In the genomic region with DNA sequence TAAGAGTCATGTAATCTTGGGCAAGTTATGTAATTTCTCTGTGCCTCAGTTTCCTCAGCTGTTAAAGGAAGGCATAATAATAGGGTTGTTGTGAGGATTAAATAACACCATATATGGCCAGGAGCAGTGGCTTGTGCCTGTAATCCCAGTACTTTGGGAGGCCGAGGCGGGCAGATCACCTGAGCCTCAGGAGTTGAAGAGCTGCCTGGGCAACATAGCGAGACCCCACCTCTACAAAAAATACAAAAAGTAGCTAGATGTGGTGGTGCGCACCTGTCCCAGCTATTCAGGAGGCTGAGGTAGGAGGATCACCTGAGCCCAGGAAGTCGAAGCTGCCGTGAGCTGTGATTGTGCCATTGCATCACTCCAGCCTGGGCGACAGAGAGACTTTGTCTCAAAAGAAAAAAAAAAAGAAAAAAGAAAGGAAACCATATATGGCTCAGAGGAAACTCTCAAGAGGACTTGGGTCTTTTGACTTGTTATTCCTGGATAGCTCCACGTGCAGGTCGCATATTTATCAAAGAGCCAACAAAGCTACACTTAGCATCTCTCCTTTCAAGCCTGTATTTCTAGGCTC, we compare ENCODE assay signal across 1 cellular context.
A peak's percentile ranks its signal among the peaks of the same experiment; 100 is the strongest.
TF ChIP-seq lines count a peak whose summit lies in the region.

No MANE protein-coding gene starts in this region.

TF ChIP-seq in WTC11, 78 proteins besides CTCF, POLR2A, EP300 and RAD21:
- TF ChIP-seq GRHL2 (CRISPR knock-in tag; IDR thresholded peaks at IDR 0.05; ENCODE audit: insufficient replicate concordance, severe bottlenecking) (no peak), TCF7 (CRISPR knock-in tag; IDR thresholded peaks at IDR 0.05; ENCODE audit: low read depth) (no peak), ZNF121 (CRISPR knock-in tag; IDR thresholded peaks at IDR 0.05) (peak; percentile 52; the same call in 1 of the 2 replicates), ZNF219 (CRISPR knock-in tag; IDR thresholded peaks at IDR 0.05; ENCODE audit: borderline replicate concordance) (no peak)
TF ChIP-seq in WTC11: peak in this region for 1.
